Comparison of ENCODE assay signal across 19 cellular contexts in the genomic region with DNA sequence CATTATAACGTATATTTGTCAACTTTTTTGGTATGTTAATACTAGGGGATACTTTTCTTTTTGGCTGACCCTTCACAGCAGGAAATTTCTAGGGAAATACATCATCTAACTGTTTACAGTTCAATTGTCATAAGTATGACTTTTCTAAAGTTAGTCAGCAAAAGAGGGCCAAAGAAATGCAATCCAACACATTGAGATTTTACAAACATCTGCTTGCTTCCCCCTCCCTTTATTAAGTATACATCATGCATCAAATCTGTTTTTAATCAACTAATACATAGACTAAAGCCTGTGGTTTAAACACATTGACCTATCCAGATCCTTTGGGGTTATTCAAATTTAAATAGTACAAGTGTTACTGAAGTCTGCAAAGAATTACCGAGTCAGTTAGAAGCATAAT.
DNase-seq lines count a peak whose midpoint lies in the region; ATAC-seq and TF ChIP-seq lines count a peak whose summit lies in the region.
"Had no signal": no experiment of that assay in that cellular context is flagged by ENCODE, and none has a peak within 500 bp of the region (broad histone marks: within the 10 kb centered on the region; RNA-seq: fewer than 3 reads in every experiment).

No MANE protein-coding gene starts in this region.

- no peak for ATAC-seq in GM19463 (IDR thresholded peaks at IDR 0.05; ENCODE audit: unreplicated experiment)
- ATAC-seq: GM12878, K562, Right ventricle myocardium inferior had no signal

- peaks cover 6% of the 10 kb centered on the region for H3K4me1 ChIP-seq in adipocyte (ENCODE audit: control insufficient read depth, insufficient read depth, low read length)
- H3K4me1 ChIP-seq: BE2C had no signal

- no peak overlapping the region for H3K4me3 ChIP-seq in adipocyte (ENCODE audit: low read length)
- no peak overlapping the region for H3K4me3 ChIP-seq in fibroblast of mammary gland (ENCODE audit: control insufficient read depth, low read depth, low read length)
- H3K4me3 ChIP-seq: GM12878, K562, MG63 had no signal

- H3K27me3 ChIP-seq in adipocyte (replicated peaks; ENCODE audit: control insufficient read depth, insufficient read depth, low read length) = no peaks in the 10 kb centered on the region
- H3K27me3 ChIP-seq: BE2C, MG63 had no signal

- TF ChIP-seq CTCF in fibroblast of mammary gland (conservative IDR thresholded peaks at IDR 0.05; ENCODE audit: control insufficient read depth, insufficient read depth, low read depth, low read length) = no peak

- DNase-seq in EL = peak; percentile 45
- DNase-seq in adipocyte (ENCODE audit: low read depth) = peak; percentile 28
- DNase-seq in fibroblast of mammary gland (ENCODE audit: low read depth) = peak; percentile 77
- DNase-seq in iris pigment epithelial cell (ENCODE audit: low read depth) = peak; percentile 49
- DNase-seq in hepatic stellate cell (ENCODE audit: low spot score) = no peak
- DNase-seq in substantia nigra (lab: John Stamatoyannopoulos, UW) = no peak
- DNase-seq: BE2C, DMS53, MG63, NCI-H1417, NCI-H187, NCI-H446 treated with DMSO at 0.1 percent for 48 hours, NCI-H526 treated with DMSO at 0.1 percent for 48 hours, OCI-M1, SW 1271 had no signal

- H3K27ac ChIP-seq in substantia nigra (ENCODE audit: low read depth, low read length, poor library complexity, severe bottlenecking) = no peak overlapping the region

- no peak overlapping the region for H3K9ac ChIP-seq in adipocyte (ENCODE audit: low read length)

- no peaks in the 10 kb centered on the region for H3K9me3 ChIP-seq in adipocyte (ENCODE audit: control insufficient read depth, low read length)
- H3K9me3 ChIP-seq: BE2C, MG63 had no signal

- H3K36me3 ChIP-seq in adipocyte (ENCODE audit: control insufficient read depth, insufficient read depth, low read length, severe bottlenecking) = no peaks in the 10 kb centered on the region
- H3K36me3 ChIP-seq: BE2C had no signal

Comparison
In these comparisons a context has a peak if more than half of its experiments do, and no peak if none do; other contexts are left out.
1. DNase-seq: peak in EL (single experiment), adipocyte (single experiment), fibroblast of mammary gland (single experiment) and iris pigment epithelial cell (single experiment); none in hepatic stellate cell (single experiment) and substantia nigra (0 of 49).